Comparison of ENCODE assay signal across 1 cellular context in the genomic region with DNA sequence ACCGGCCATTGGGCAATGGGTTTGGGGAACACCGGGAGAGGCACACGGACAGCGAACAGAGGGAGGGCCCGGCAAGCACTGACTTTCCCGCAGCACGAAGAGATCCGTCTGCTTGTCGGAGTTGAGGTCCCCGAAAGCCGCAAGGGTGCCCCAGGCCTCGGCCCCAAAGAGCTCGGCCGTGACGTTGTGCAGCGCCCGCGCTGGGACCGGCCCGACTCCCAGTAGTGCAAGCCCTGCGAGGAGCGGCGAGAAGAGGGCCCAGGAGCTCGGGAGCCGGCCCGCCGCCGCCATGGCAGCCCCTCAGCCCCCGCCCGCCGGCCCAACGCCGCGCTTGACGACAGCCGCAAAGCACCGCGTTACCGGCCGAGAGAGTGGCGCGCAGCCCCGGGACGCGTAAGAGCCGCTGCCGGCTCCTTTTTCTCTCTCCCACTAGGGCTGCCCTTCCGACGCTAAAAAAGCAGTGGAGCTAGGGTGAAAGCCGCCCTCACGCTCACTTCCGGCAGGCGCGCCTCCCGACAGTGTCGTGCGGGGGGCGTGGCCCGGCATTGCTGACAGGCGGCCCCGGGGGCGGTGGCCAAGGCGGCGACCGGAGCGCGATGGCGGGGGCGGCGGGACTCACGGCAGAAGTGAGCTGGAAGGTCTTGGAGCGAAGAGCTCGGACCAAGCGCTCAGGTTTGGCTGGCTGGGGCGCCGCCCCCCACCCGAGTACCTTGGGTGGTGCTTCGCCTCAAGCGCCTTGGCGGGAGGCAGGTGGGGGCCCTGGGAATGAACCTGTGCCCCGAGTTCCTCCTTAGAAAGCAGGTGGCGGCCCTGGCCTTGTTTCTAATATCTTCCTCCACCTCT.
A peak's percentile ranks its signal among the peaks of the same experiment; 100 is the strongest.
TF ChIP-seq lines count a peak whose summit lies in the region.

Gene ITFG1 (minus strand): TSS at position 309 of the 843 bp plus-strand sequence. CDS start 18 bp downstream, at position 291.
Gene PHKB (plus strand): TSS at position 577 of the 843 bp plus-strand sequence. CDS start 20 bp downstream, at position 597.

TF ChIP-seq in HepG2, 621 proteins besides CTCF, POLR2A, EP300 and RAD21 (continued from another document and continues in another):
- TF ChIP-seq ZNF629 (CRISPR knock-in tag; conservative IDR thresholded peaks at IDR 0.05) = 0 out of 2 replicates have a peak, but pooled peaks have one; percentile 31
- TF ChIP-seq, protein P1, sequence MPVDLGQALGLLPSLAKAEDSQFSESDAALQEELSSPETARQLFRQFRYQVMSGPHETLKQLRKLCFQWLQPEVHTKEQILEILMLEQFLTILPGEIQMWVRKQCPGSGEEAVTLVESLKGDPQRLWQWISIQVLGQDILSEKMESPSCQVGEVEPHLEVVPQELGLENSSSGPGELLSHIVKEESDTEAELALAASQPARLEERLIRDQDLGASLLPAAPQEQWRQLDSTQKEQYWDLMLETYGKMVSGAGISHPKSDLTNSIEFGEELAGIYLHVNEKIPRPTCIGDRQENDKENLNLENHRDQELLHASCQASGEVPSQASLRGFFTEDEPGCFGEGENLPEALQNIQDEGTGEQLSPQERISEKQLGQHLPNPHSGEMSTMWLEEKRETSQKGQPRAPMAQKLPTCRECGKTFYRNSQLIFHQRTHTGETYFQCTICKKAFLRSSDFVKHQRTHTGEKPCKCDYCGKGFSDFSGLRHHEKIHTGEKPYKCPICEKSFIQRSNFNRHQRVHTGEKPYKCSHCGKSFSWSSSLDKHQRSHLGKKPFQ (CRISPR knock-in tag; IDR thresholded peaks at IDR 0.05; ENCODE audit: insufficient replicate concordance) = peak; percentile 30
- TF ChIP-seq, protein P2, sequence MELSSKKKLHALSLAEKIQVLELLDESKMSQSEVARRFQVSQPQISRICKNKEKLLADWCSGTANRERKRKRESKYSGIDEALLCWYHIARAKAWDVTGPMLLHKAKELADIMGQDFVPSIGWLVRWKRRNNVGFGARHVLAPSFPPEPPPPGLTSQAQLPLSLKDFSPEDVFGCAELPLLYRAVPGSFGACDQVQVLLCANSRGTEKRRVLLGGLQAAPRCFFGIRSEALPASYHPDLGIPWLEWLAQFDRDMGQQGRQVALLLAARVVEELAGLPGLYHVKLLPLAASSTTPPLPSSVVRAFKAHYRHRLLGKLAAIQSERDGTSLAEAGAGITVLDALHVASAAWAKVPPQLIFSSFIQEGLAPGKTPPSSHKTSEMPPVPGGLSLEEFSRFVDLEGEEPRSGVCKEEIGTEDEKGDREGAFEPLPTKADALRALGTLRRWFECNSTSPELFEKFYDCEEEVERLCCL (CRISPR knock-in tag; IDR thresholded peaks at IDR 0.05; ENCODE audit: borderline replicate concordance) = 0 out of 2 replicates have a peak, but pooled peaks have one; percentile 35
- TF ChIP-seq MYNN (CRISPR knock-in tag; IDR thresholded peaks at IDR 0.05; ENCODE audit: low read depth) = no peak
- no peak for TF ChIP-seq ZNF644 (CRISPR knock-in tag; IDR thresholded peaks at IDR 0.05; ENCODE audit: low read depth)
- peak; percentile 80; the same call in 1 of the 2 replicates for TF ChIP-seq ZNF446 (CRISPR knock-in tag; IDR thresholded peaks at IDR 0.05)
- TF ChIP-seq ZBTB49 (CRISPR knock-in tag; IDR thresholded peaks at IDR 0.05; ENCODE audit: borderline replicate concordance) = no peak
- TF ChIP-seq ZNF160 (CRISPR knock-in tag; IDR thresholded peaks at IDR 0.05) = peak; percentile 66; the same call in 1 of the 2 replicates
- TF ChIP-seq EED (CRISPR knock-in tag; IDR thresholded peaks at IDR 0.05) = no peak; the same call in 1 of the 2 replicates
- no peak for TF ChIP-seq CAMTA2 (CRISPR knock-in tag; IDR thresholded peaks at IDR 0.05; ENCODE audit: borderline replicate concordance)
- TF ChIP-seq, protein P3, sequence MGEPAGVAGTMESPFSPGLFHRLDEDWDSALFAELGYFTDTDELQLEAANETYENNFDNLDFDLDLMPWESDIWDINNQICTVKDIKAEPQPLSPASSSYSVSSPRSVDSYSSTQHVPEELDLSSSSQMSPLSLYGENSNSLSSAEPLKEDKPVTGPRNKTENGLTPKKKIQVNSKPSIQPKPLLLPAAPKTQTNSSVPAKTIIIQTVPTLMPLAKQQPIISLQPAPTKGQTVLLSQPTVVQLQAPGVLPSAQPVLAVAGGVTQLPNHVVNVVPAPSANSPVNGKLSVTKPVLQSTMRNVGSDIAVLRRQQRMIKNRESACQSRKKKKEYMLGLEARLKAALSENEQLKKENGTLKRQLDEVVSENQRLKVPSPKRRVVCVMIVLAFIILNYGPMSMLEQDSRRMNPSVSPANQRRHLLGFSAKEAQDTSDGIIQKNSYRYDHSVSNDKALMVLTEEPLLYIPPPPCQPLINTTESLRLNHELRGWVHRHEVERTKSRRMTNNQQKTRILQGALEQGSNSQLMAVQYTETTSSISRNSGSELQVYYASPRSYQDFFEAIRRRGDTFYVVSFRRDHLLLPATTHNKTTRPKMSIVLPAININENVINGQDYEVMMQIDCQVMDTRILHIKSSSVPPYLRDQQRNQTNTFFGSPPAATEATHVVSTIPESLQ (CRISPR knock-in tag; conservative IDR thresholded peaks at IDR 0.05) = no peak
- TF ChIP-seq ZSCAN9 (CRISPR knock-in tag; IDR thresholded peaks at IDR 0.05; ENCODE audit: borderline replicate concordance) = peak; percentile 81; the same call in 1 of the 2 replicates
- TF ChIP-seq, protein P4, sequence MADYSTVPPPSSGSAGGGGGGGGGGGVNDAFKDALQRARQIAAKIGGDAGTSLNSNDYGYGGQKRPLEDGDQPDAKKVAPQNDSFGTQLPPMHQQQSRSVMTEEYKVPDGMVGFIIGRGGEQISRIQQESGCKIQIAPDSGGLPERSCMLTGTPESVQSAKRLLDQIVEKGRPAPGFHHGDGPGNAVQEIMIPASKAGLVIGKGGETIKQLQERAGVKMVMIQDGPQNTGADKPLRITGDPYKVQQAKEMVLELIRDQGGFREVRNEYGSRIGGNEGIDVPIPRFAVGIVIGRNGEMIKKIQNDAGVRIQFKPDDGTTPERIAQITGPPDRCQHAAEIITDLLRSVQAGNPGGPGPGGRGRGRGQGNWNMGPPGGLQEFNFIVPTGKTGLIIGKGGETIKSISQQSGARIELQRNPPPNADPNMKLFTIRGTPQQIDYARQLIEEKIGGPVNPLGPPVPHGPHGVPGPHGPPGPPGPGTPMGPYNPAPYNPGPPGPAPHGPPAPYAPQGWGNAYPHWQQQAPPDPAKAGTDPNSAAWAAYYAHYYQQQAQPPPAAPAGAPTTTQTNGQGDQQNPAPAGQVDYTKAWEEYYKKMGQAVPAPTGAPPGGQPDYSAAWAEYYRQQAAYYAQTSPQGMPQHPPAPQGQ (CRISPR knock-in tag; IDR thresholded peaks at IDR 0.05; ENCODE audit: borderline replicate concordance) = no peak
- 0 out of 2 replicates have a peak, but pooled peaks have one; percentile 11 for TF ChIP-seq CHD2 (IDR thresholded peaks at IDR 0.05; ENCODE audit: low read depth, low read length)
- TF ChIP-seq NR3C1 (CRISPR knock-in tag; IDR thresholded peaks at IDR 0.05) = no peak
- TF ChIP-seq FOSL1 (CRISPR knock-in tag; IDR thresholded peaks at IDR 0.05; ENCODE audit: borderline replicate concordance) = 0 out of 2 replicates have a peak, but pooled peaks have one; percentile 34
- TF ChIP-seq ZNF501 (CRISPR knock-in tag; IDR thresholded peaks at IDR 0.05) = peak; percentile 90
- peak; percentile 93 for TF ChIP-seq ZNF703 (CRISPR knock-in tag; IDR thresholded peaks at IDR 0.05; ENCODE audit: borderline replicate concordance)
- no peak for TF ChIP-seq JDP2 (CRISPR knock-in tag; IDR thresholded peaks at IDR 0.05; ENCODE audit: borderline replicate concordance)
- peak; percentile 99 for TF ChIP-seq MEIS1 (CRISPR knock-in tag; IDR thresholded peaks at IDR 0.05; ENCODE audit: borderline replicate concordance)
- TF ChIP-seq EEA1 (CRISPR knock-in tag; IDR thresholded peaks at IDR 0.05; ENCODE audit: borderline replicate concordance) = peak; percentile 70; the same call in 1 of the 2 replicates
- TF ChIP-seq, protein P5, sequence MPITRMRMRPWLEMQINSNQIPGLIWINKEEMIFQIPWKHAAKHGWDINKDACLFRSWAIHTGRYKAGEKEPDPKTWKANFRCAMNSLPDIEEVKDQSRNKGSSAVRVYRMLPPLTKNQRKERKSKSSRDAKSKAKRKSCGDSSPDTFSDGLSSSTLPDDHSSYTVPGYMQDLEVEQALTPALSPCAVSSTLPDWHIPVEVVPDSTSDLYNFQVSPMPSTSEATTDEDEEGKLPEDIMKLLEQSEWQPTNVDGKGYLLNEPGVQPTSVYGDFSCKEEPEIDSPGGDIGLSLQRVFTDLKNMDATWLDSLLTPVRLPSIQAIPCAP (CRISPR knock-in tag; IDR thresholded peaks at IDR 0.05; ENCODE audit: low read depth) = 0 out of 2 replicates have a peak, but pooled peaks have one; percentile 53
- TF ChIP-seq, protein P6, sequence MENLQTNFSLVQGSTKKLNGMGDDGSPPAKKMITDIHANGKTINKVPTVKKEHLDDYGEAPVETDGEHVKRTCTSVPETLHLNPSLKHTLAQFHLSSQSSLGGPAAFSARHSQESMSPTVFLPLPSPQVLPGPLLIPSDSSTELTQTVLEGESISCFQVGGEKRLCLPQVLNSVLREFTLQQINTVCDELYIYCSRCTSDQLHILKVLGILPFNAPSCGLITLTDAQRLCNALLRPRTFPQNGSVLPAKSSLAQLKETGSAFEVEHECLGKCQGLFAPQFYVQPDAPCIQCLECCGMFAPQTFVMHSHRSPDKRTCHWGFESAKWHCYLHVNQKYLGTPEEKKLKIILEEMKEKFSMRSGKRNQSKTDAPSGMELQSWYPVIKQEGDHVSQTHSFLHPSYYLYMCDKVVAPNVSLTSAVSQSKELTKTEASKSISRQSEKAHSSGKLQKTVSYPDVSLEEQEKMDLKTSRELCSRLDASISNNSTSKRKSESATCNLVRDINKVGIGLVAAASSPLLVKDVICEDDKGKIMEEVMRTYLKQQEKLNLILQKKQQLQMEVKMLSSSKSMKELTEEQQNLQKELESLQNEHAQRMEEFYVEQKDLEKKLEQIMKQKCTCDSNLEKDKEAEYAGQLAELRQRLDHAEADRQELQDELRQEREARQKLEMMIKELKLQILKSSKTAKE (CRISPR knock-in tag; IDR thresholded peaks at IDR 0.05; ENCODE audit: borderline replicate concordance) = peak; percentile 64; the same call in 1 of the 2 replicates
- no peak for TF ChIP-seq HNRNPH1 (optimal IDR thresholded peaks at IDR 0.05; ENCODE audit: low read depth, low read length)
- peak; percentile 30; the same call in 1 of the 2 replicates for TF ChIP-seq MIER2 (CRISPR knock-in tag; IDR thresholded peaks at IDR 0.05)
- no peak for TF ChIP-seq NFIB (CRISPR knock-in tag; IDR thresholded peaks at IDR 0.05; ENCODE audit: borderline replicate concordance)
- TF ChIP-seq KMT2B (CRISPR knock-in tag; IDR thresholded peaks at IDR 0.05) = peak; percentile 96
- TF ChIP-seq SOX13 (IDR thresholded peaks at IDR 0.05) = no peak
- TF ChIP-seq SOX13 (CRISPR knock-in tag; conservative IDR thresholded peaks at IDR 0.05 in 1 of 2, IDR thresholded peaks at IDR 0.05 in 1 of 2) = no peak
- TF ChIP-seq, protein P7, sequence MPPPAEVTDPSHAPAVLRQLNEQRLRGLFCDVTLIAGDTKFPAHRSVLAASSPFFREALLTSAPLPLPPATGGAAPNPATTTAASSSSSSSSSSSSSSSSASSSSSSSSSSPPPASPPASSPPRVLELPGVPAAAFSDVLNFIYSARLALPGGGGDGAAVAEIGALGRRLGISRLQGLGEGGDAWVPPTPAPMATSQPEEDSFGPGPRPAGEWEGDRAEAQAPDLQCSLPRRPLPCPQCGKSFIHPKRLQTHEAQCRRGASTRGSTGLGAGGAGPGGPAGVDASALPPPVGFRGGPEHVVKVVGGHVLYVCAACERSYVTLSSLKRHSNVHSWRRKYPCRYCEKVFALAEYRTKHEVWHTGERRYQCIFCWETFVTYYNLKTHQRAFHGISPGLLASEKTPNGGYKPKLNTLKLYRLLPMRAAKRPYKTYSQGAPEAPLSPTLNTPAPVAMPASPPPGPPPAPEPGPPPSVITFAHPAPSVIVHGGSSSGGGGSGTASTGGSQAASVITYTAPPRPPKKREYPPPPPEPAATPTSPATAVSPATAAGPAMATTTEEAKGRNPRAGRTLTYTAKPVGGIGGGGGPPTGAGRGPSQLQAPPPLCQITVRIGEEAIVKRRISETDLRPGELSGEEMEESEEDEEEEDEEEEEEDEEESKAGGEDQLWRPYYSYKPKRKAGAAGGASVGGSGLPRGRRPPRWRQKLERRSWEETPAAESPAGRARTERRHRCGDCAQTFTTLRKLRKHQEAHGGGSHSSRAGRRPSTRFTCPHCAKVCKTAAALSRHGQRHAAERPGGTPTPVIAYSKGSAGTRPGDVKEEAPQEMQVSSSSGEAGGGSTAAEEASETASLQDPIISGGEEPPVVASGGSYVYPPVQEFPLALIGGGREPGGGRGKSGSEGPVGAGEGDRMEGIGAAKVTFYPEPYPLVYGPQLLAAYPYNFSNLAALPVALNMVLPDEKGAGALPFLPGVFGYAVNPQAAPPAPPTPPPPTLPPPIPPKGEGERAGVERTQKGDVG (CRISPR knock-in tag; IDR thresholded peaks at IDR 0.05; ENCODE audit: borderline replicate concordance) = 0 out of 2 replicates have a peak, but pooled peaks have one; percentile 31
- TF ChIP-seq TAF1 (CRISPR knock-in tag; IDR thresholded peaks at IDR 0.05) = peak; percentile 93
- TF ChIP-seq, protein P8, sequence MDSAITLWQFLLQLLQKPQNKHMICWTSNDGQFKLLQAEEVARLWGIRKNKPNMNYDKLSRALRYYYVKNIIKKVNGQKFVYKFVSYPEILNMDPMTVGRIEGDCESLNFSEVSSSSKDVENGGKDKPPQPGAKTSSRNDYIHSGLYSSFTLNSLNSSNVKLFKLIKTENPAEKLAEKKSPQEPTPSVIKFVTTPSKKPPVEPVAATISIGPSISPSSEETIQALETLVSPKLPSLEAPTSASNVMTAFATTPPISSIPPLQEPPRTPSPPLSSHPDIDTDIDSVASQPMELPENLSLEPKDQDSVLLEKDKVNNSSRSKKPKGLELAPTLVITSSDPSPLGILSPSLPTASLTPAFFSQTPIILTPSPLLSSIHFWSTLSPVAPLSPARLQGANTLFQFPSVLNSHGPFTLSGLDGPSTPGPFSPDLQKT (CRISPR knock-in tag; IDR thresholded peaks at IDR 0.05; ENCODE audit: borderline replicate concordance) = peak; percentile 75; the same call in 1 of the 2 replicates
- TF ChIP-seq ZNF451 (CRISPR knock-in tag; IDR thresholded peaks at IDR 0.05) = peak; percentile 53; the same call in 1 of the 2 replicates
- TF ChIP-seq, protein P9, sequence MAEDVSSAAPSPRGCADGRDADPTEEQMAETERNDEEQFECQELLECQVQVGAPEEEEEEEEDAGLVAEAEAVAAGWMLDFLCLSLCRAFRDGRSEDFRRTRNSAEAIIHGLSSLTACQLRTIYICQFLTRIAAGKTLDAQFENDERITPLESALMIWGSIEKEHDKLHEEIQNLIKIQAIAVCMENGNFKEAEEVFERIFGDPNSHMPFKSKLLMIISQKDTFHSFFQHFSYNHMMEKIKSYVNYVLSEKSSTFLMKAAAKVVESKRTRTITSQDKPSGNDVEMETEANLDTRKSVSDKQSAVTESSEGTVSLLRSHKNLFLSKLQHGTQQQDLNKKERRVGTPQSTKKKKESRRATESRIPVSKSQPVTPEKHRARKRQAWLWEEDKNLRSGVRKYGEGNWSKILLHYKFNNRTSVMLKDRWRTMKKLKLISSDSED (CRISPR knock-in tag; IDR thresholded peaks at IDR 0.05) = no peak; the same call in none of the 2 replicates
